Comparison of ENCODE assay signal across 1 cellular context in genomic region chr1:35029756-35030155, GRCh38.
TF ChIP-seq lines count a peak whose summit lies in the region.

No MANE protein-coding gene starts in this region.

TF ChIP-seq in IMR-90, 13 proteins besides CTCF, POLR2A, EP300 and RAD21:
- TF ChIP-seq CHD1 (IDR thresholded peaks at IDR 0.05; ENCODE audit: low read depth, low read length), result no peak
- TF ChIP-seq RCOR1 (IDR thresholded peaks at IDR 0.05; ENCODE audit: insufficient replicate concordance, low read length), result no peak
- no peak for TF ChIP-seq NFE2L2 (IDR thresholded peaks at IDR 0.05; ENCODE audit: low read depth, low read length)
- TF ChIP-seq CEBPB (IDR thresholded peaks at IDR 0.05; ENCODE audit: low read depth, low read length), result no peak
- TF ChIP-seq MAZ (IDR thresholded peaks at IDR 0.05; ENCODE audit: borderline replicate concordance, low read depth, low read length), result no peak
- no peak for TF ChIP-seq USF2 (IDR thresholded peaks at IDR 0.05; ENCODE audit: low read depth, low read length)
